In the genomic region with DNA sequence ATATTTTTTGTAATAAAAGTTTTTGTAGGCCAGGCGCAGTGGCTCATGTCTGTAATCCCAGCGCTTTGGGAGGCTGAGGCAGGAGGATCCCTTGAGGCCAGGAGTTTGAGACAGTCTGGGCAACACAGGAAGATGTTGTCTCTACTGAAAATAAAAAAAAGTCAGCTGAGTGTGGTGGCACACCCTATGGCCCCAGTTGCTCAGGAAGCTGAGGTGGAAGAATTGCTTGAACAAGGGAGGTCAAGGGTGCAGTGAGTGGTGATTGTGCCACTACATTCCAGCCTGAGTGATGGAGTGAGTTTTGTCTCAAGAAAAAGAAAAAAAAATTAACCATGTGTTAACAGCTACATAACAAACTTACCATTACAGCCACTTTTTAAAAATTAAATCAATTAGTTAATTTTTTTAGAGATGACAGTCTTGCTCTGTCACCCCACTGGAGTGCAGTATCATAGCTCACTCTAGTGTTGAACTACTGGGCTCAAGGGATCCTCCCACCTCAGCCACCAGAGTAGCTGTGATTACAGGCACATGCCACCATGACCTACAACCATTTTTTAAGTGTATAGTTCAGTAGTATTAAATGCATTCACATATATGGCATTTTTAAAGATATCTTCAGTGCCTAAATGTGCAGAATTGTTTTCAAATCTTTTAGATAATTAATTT, we compare ENCODE assay signal across 1 cellular context.
TF ChIP-seq lines count a peak whose summit lies in the region.

No MANE protein-coding gene starts in this region.

TF ChIP-seq in HepG2, 621 proteins besides CTCF, POLR2A, EP300 and RAD21 (continued from another document and continues in another):
- TF ChIP-seq, protein P1, sequence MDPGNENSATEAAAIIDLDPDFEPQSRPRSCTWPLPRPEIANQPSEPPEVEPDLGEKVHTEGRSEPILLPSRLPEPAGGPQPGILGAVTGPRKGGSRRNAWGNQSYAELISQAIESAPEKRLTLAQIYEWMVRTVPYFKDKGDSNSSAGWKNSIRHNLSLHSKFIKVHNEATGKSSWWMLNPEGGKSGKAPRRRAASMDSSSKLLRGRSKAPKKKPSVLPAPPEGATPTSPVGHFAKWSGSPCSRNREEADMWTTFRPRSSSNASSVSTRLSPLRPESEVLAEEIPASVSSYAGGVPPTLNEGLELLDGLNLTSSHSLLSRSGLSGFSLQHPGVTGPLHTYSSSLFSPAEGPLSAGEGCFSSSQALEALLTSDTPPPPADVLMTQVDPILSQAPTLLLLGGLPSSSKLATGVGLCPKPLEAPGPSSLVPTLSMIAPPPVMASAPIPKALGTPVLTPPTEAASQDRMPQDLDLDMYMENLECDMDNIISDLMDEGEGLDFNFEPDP (CRISPR knock-in tag; conservative IDR thresholded peaks at IDR 0.05) = no peak
- no peak for TF ChIP-seq ZNF558 (CRISPR knock-in tag; IDR thresholded peaks at IDR 0.05; ENCODE audit: borderline replicate concordance)
- peak; percentile 4; the same call in 1 of the 2 replicates for TF ChIP-seq KMT2A (CRISPR knock-in tag; IDR thresholded peaks at IDR 0.05)
- TF ChIP-seq ZKSCAN8 (CRISPR knock-in tag; IDR thresholded peaks at IDR 0.05; ENCODE audit: borderline replicate concordance) = no peak
- no peak for TF ChIP-seq ZNF75D (CRISPR knock-in tag; IDR thresholded peaks at IDR 0.05; ENCODE audit: borderline replicate concordance)
- no peak for TF ChIP-seq KDM5A (IDR thresholded peaks at IDR 0.05; ENCODE audit: borderline replicate concordance, low read length)
- peak; percentile 49 for TF ChIP-seq STAG1 (CRISPR knock-in tag; IDR thresholded peaks at IDR 0.05)
- TF ChIP-seq, protein P2, sequence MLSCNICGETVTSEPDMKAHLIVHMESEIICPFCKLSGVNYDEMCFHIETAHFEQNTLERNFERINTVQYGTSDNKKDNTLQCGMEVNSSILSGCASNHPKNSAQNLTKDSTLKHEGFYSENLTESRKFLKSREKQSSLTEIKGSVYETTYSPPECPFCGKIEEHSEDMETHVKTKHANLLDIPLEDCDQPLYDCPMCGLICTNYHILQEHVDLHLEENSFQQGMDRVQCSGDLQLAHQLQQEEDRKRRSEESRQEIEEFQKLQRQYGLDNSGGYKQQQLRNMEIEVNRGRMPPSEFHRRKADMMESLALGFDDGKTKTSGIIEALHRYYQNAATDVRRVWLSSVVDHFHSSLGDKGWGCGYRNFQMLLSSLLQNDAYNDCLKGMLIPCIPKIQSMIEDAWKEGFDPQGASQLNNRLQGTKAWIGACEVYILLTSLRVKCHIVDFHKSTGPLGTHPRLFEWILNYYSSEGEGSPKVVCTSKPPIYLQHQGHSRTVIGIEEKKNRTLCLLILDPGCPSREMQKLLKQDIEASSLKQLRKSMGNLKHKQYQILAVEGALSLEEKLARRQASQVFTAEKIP (CRISPR knock-in tag; IDR thresholded peaks at IDR 0.05; ENCODE audit: borderline replicate concordance) = no peak
- TF ChIP-seq, protein P3, sequence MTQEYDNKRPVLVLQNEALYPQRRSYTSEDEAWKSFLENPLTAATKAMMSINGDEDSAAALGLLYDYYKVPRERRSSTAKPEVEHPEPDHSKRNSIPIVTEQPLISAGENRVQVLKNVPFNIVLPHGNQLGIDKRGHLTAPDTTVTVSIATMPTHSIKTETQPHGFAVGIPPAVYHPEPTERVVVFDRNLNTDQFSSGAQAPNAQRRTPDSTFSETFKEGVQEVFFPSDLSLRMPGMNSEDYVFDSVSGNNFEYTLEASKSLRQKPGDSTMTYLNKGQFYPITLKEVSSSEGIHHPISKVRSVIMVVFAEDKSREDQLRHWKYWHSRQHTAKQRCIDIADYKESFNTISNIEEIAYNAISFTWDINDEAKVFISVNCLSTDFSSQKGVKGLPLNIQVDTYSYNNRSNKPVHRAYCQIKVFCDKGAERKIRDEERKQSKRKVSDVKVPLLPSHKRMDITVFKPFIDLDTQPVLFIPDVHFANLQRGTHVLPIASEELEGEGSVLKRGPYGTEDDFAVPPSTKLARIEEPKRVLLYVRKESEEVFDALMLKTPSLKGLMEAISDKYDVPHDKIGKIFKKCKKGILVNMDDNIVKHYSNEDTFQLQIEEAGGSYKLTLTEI (CRISPR knock-in tag; conservative IDR thresholded peaks at IDR 0.05) = no peak
- no peak for TF ChIP-seq ETV5 (CRISPR knock-in tag; IDR thresholded peaks at IDR 0.05; ENCODE audit: borderline replicate concordance)
- TF ChIP-seq, protein P4, sequence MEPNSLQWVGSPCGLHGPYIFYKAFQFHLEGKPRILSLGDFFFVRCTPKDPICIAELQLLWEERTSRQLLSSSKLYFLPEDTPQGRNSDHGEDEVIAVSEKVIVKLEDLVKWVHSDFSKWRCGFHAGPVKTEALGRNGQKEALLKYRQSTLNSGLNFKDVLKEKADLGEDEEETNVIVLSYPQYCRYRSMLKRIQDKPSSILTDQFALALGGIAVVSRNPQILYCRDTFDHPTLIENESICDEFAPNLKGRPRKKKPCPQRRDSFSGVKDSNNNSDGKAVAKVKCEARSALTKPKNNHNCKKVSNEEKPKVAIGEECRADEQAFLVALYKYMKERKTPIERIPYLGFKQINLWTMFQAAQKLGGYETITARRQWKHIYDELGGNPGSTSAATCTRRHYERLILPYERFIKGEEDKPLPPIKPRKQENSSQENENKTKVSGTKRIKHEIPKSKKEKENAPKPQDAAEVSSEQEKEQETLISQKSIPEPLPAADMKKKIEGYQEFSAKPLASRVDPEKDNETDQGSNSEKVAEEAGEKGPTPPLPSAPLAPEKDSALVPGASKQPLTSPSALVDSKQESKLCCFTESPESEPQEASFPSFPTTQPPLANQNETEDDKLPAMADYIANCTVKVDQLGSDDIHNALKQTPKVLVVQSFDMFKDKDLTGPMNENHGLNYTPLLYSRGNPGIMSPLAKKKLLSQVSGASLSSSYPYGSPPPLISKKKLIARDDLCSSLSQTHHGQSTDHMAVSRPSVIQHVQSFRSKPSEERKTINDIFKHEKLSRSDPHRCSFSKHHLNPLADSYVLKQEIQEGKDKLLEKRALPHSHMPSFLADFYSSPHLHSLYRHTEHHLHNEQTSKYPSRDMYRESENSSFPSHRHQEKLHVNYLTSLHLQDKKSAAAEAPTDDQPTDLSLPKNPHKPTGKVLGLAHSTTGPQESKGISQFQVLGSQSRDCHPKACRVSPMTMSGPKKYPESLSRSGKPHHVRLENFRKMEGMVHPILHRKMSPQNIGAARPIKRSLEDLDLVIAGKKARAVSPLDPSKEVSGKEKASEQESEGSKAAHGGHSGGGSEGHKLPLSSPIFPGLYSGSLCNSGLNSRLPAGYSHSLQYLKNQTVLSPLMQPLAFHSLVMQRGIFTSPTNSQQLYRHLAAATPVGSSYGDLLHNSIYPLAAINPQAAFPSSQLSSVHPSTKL (CRISPR knock-in tag; IDR thresholded peaks at IDR 0.05) = 0 out of 2 replicates have a peak, but pooled peaks have one; percentile 30
- TF ChIP-seq, protein P5, sequence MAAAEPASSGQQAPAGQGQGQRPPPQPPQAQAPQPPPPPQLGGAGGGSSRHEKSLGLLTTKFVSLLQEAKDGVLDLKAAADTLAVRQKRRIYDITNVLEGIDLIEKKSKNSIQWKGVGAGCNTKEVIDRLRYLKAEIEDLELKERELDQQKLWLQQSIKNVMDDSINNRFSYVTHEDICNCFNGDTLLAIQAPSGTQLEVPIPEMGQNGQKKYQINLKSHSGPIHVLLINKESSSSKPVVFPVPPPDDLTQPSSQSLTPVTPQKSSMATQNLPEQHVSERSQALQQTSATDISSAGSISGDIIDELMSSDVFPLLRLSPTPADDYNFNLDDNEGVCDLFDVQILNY (CRISPR knock-in tag; conservative IDR thresholded peaks at IDR 0.05) = no peak
- no peak for TF ChIP-seq NAIF1 (CRISPR knock-in tag; IDR thresholded peaks at IDR 0.05; ENCODE audit: borderline replicate concordance)
- TF ChIP-seq, protein P6, sequence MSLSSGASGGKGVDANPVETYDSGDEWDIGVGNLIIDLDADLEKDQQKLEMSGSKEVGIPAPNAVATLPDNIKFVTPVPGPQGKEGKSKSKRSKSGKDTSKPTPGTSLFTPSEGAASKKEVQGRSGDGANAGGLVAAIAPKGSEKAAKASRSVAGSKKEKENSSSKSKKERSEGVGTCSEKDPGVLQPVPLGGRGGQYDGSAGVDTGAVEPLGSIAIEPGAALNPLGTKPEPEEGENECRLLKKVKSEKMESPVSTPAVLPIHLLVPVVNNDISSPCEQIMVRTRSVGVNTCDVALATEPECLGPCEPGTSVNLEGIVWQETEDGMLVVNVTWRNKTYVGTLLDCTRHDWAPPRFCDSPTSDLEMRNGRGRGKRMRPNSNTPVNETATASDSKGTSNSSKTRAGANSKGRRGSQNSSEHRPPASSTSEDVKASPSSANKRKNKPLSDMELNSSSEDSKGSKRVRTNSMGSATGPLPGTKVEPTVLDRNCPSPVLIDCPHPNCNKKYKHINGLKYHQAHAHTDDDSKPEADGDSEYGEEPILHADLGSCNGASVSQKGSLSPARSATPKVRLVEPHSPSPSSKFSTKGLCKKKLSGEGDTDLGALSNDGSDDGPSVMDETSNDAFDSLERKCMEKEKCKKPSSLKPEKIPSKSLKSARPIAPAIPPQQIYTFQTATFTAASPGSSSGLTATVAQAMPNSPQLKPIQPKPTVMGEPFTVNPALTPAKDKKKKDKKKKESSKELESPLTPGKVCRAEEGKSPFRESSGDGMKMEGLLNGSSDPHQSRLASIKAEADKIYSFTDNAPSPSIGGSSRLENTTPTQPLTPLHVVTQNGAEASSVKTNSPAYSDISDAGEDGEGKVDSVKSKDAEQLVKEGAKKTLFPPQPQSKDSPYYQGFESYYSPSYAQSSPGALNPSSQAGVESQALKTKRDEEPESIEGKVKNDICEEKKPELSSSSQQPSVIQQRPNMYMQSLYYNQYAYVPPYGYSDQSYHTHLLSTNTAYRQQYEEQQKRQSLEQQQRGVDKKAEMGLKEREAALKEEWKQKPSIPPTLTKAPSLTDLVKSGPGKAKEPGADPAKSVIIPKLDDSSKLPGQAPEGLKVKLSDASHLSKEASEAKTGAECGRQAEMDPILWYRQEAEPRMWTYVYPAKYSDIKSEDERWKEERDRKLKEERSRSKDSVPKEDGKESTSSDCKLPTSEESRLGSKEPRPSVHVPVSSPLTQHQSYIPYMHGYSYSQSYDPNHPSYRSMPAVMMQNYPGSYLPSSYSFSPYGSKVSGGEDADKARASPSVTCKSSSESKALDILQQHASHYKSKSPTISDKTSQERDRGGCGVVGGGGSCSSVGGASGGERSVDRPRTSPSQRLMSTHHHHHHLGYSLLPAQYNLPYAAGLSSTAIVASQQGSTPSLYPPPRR (CRISPR knock-in tag; IDR thresholded peaks at IDR 0.05; ENCODE audit: borderline replicate concordance) = no peak
- no peak for TF ChIP-seq NBN (conservative IDR thresholded peaks at IDR 0.05)
- no peak for TF ChIP-seq ZNF484 (CRISPR knock-in tag; IDR thresholded peaks at IDR 0.05; ENCODE audit: borderline replicate concordance, low read depth)
- TF ChIP-seq TGIF2 (CRISPR knock-in tag; IDR thresholded peaks at IDR 0.05) = no peak
- TF ChIP-seq, protein P7, sequence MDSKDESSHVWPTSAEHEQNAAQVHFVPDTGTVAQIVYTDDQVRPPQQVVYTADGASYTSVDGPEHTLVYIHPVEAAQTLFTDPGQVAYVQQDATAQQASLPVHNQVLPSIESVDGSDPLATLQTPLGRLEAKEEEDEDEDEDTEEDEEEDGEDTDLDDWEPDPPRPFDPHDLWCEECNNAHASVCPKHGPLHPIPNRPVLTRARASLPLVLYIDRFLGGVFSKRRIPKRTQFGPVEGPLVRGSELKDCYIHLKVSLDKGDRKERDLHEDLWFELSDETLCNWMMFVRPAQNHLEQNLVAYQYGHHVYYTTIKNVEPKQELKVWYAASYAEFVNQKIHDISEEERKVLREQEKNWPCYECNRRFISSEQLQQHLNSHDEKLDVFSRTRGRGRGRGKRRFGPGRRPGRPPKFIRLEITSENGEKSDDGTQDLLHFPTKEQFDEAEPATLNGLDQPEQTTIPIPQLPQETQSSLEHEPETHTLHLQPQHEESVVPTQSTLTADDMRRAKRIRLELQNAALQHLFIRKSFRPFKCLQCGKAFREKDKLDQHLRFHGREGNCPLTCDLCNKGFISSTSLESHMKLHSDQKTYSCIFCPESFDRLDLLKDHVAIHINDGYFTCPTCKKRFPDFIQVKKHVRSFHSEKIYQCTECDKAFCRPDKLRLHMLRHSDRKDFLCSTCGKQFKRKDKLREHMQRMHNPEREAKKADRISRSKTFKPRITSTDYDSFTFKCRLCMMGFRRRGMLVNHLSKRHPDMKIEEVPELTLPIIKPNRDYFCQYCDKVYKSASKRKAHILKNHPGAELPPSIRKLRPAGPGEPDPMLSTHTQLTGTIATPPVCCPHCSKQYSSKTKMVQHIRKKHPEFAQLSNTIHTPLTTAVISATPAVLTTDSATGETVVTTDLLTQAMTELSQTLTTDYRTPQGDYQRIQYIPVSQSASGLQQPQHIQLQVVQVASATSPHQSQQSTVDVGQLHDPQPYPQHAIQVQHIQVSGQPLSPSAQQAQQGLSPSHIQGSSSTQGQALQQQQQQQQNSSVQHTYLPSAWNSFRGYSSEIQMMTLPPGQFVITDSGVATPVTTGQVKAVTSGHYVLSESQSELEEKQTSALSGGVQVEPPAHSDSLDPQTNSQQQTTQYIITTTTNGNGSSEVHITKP (CRISPR knock-in tag; IDR thresholded peaks at IDR 0.05; ENCODE audit: low read depth) = no peak
- TF ChIP-seq, protein P8, sequence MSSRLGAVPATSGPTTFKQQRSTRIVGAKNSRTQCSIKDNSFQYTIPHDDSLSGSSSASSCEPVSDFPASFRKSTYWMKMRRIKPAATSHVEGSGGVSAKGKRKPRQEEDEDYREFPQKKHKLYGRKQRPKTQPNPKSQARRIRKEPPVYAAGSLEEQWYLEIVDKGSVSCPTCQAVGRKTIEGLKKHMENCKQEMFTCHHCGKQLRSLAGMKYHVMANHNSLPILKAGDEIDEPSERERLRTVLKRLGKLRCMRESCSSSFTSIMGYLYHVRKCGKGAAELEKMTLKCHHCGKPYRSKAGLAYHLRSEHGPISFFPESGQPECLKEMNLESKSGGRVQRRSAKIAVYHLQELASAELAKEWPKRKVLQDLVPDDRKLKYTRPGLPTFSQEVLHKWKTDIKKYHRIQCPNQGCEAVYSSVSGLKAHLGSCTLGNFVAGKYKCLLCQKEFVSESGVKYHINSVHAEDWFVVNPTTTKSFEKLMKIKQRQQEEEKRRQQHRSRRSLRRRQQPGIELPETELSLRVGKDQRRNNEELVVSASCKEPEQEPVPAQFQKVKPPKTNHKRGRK (CRISPR knock-in tag; IDR thresholded peaks at IDR 0.05) = no peak
- TF ChIP-seq, protein P9, sequence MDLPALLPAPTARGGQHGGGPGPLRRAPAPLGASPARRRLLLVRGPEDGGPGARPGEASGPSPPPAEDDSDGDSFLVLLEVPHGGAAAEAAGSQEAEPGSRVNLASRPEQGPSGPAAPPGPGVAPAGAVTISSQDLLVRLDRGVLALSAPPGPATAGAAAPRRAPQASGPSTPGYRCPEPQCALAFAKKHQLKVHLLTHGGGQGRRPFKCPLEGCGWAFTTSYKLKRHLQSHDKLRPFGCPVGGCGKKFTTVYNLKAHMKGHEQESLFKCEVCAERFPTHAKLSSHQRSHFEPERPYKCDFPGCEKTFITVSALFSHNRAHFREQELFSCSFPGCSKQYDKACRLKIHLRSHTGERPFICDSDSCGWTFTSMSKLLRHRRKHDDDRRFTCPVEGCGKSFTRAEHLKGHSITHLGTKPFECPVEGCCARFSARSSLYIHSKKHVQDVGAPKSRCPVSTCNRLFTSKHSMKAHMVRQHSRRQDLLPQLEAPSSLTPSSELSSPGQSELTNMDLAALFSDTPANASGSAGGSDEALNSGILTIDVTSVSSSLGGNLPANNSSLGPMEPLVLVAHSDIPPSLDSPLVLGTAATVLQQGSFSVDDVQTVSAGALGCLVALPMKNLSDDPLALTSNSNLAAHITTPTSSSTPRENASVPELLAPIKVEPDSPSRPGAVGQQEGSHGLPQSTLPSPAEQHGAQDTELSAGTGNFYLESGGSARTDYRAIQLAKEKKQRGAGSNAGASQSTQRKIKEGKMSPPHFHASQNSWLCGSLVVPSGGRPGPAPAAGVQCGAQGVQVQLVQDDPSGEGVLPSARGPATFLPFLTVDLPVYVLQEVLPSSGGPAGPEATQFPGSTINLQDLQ (CRISPR knock-in tag; IDR thresholded peaks at IDR 0.05) = no peak
- TF ChIP-seq, protein P10, sequence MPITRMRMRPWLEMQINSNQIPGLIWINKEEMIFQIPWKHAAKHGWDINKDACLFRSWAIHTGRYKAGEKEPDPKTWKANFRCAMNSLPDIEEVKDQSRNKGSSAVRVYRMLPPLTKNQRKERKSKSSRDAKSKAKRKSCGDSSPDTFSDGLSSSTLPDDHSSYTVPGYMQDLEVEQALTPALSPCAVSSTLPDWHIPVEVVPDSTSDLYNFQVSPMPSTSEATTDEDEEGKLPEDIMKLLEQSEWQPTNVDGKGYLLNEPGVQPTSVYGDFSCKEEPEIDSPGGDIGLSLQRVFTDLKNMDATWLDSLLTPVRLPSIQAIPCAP (CRISPR knock-in tag; IDR thresholded peaks at IDR 0.05; ENCODE audit: low read depth) = no peak
- TF ChIP-seq FOXM1 (CRISPR knock-in tag; IDR thresholded peaks at IDR 0.05) = no peak
- TF ChIP-seq ZNF713 (CRISPR knock-in tag; IDR thresholded peaks at IDR 0.05) = no peak
